14 cellular contexts compared by ENCODE assay signal in the genomic region with DNA sequence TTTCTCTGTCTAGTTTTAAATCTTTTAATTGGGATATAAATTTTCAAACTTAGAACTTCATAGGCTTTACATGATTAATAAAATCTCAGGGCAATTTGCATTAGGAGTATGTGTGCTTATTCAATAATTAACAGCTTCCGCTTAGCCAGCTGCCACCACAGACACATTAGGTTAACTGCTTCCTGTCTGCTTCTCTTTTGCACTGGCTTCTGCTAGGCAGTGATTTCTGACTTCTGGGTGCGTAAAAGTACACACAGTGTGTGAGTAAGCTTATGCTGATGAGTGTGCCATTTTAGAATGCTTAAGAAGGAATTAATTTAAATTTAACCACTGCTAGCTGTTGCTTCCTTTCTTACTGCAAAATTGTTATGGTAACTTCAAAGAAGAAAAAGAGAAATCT.
A peak's percentile ranks its signal among the peaks of the same experiment; 100 is the strongest.
DNase-seq lines count a peak whose midpoint lies in the region; ATAC-seq and TF ChIP-seq lines count a peak whose summit lies in the region.
"Had no signal": no experiment of that assay in that cellular context is flagged by ENCODE, and none has a peak within 500 bp of the region (broad histone marks: within the 10 kb centered on the region; RNA-seq: fewer than 3 reads in every experiment).

No MANE protein-coding gene starts in this region.

- no peak overlapping the region for H3K4me3 Mint-ChIP-seq in progenitor cell of endocrine pancreas (ENCODE audit: low read depth)

- H3K36me3 Mint-ChIP-seq in progenitor cell of endocrine pancreas (ENCODE audit: insufficient read depth), result no peaks in the 10 kb centered on the region

- peak; percentile 86 for ATAC-seq in HG02798 (IDR thresholded peaks at IDR 0.05; ENCODE audit: poor library complexity, unreplicated experiment)
- ATAC-seq in HG02970 (IDR thresholded peaks at IDR 0.05; ENCODE audit: low FRiP score, unreplicated experiment), result no peak
- no peak for ATAC-seq in GM18868 (IDR thresholded peaks at IDR 0.05; ENCODE audit: unreplicated experiment)

- peaks cover 32% of the 10 kb centered on the region for H3K27me3 Mint-ChIP-seq in progenitor cell of endocrine pancreas

- H3K4me1 Mint-ChIP-seq in progenitor cell of endocrine pancreas (ENCODE audit: low read depth), result peaks cover 2% of the 10 kb centered on the region

- no peak for TF ChIP-seq CTCF in progenitor cell of endocrine pancreas (IDR thresholded peaks at IDR 0.05; ENCODE audit: unreplicated experiment)

- H3K9me3 Mint-ChIP-seq in progenitor cell of endocrine pancreas (ENCODE audit: low read depth), result peaks cover 4% of the 10 kb centered on the region

- DNase-seq in NOMO-1 (lab: John Stamatoyannopoulos, UW; ENCODE audit: unreplicated experiment in 2 of 2), result peak; percentile 5 to 8
- no peak for DNase-seq in NOMO-1 treated with DMSO at 0.1 percent for 48 hours (lab: John Stamatoyannopoulos, UW; ENCODE audit: unreplicated experiment)
- peak; percentile 34 for DNase-seq in MV-4-11 (lab: John Stamatoyannopoulos, UW)
- no peak for DNase-seq in islet precursor cell
- DNase-seq in progenitor cell of endocrine pancreas (ENCODE audit: low spot score, unreplicated experiment), result no peak
- DNase-seq: activated CD4-positive, alpha-beta T cell treated with anti-CD3 and anti-CD28 coated beads for 1 hour; activated effector memory CD4-positive, alpha-beta T cell treated with Interleukin-2 at 50 U/mL for 16 hours; DMS79 treated with DMSO at 0.1 percent for 48 hours; mammary epithelial cell; SIG-M5; stimulated activated CD4-positive, alpha-beta T cell treated with anti-CD3 and anti-CD28 coated beads, Interleukin-4, amount 100 ng/mL, for 24 hours had no signal

- H3K27ac Mint-ChIP-seq in progenitor cell of endocrine pancreas, result no peak overlapping the region

Comparison
In these comparisons a context has a peak if more than half of its experiments do, and no peak if none do; other contexts are left out.
1. DNase-seq: peak in NOMO-1 (2 of 2) and MV-4-11 (single experiment); none in NOMO-1 treated with DMSO at 0.1 percent for 48 hours (single experiment), islet precursor cell (single experiment) and progenitor cell of endocrine pancreas (single experiment).